ENCODE assay signal across 22 cellular contexts in genomic region chr20:6496874-6497273, GRCh38.
"Had no signal": no experiment of that assay in that cellular context is flagged by ENCODE, and none has a peak within 500 bp of the region (broad histone marks: within the 10 kb centered on the region; RNA-seq: fewer than 3 reads in every experiment).

No MANE protein-coding gene starts in this region.

- ATAC-seq: heart left ventricle; left cardiac atrium; left lobe of liver; mucosa of descending colon; naive thymus-derived CD4-positive, alpha-beta T cell; natural killer cell treated with Interleukin-12 subunit alpha and Interleukin-12 subunit beta and Interleukin-15 and Interleukin-18, amount 100 ng/mL, for 72 hours; right lobe of liver; stimulated activated naive B cell treated with anti-CD40 and anti-IgM and Interleukin-4, amounts not matched to agents 10 μg/mL and 1 μg/mL and 100 μg/mL, for 72 hours; stimulated activated naive CD8-positive, alpha-beta T cell treated with anti-CD3 and anti-CD28 coated beads, Interleukin-15, Interleukin-2, amounts not matched to agents 100 U/mL and 50 U/mL, for 24 hours had no signal

- H3K4me1 ChIP-seq: right atrium auricular region, right lobe of liver, thyroid gland, transverse colon had no signal

- H3K27ac ChIP-seq: heart left ventricle, ovary, right atrium auricular region, right lobe of liver, stomach, testis, thyroid gland, transverse colon, upper lobe of left lung had no signal

- H3K4me3 ChIP-seq: heart left ventricle, mucosa of descending colon, ovary, right atrium auricular region, right lobe of liver, smooth muscle cell, stomach, testis, thyroid gland, transverse colon, upper lobe of left lung had no signal

- H3K36me3 ChIP-seq: heart left ventricle, ovary, right atrium auricular region, right lobe of liver, stomach, thyroid gland, transverse colon, upper lobe of left lung had no signal

- H3K9me3 ChIP-seq: heart left ventricle, mucosa of descending colon, ovary, right atrium auricular region, right lobe of liver, stomach, testis, thyroid gland, transverse colon, upper lobe of left lung had no signal

- DNase-seq: heart left ventricle; hippocampal formation; kidney glomerular epithelial cell; left cardiac atrium; midbrain; mucosa of descending colon; naive thymus-derived CD4-positive, alpha-beta T cell; ovary; right lobe of liver; stimulated activated CD4-positive, alpha-beta T cell treated with anti-CD3 and anti-CD28 coated beads, Interleukin-1b, Interleukin-23, amount 100 ng/mL, for 48 hours; stimulated activated CD4-positive, alpha-beta T cell treated with anti-CD3 and anti-CD28 coated beads, Interleukin-4, amount 100 ng/mL, for 1 hour; stimulated activated naive B cell treated with anti-CD40 and anti-IgM and Interleukin-4, amounts not matched to agents 10 μg/mL and 1 μg/mL and 100 μg/mL, for 72 hours; stimulated activated naive CD8-positive, alpha-beta T cell treated with anti-CD3 and anti-CD28 coated beads, Interleukin-15, Interleukin-2, amounts not matched to agents 100 U/mL and 50 U/mL, for 24 hours; stomach; testis; thyroid gland; transverse colon had no signal

- H3K27me3 ChIP-seq: heart left ventricle, ovary, right atrium auricular region, right lobe of liver, stomach, testis, thyroid gland, transverse colon, upper lobe of left lung had no signal
